In the genomic region with DNA sequence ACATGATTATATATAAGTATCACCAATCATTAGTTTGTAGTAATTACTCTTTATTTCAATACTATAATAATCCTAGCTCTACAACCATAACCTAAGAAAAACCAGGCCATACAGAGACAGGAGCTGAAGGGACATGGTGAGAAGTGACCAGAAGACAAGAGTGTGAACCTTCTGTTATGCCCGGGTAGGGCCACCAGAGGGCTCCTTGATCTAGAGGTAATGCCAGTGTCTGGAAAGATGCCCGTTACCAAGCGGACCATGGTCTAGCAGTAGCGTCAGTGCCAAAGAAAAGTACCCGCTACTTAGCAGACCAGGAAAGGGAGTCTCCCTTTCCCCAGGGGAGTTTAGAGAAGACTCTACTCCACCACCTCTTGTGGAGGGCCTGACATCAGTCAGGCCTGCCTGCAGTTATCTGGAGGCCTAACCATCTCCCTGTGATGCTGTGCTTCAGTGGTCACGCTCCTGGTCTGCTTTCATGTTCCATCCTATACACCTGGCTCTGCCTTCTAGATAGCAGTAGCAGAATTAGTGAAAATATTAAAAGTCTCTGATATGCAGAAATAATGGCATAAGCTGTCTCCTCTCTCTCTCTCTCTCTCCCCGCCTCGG, we compare ENCODE assay signal across 10 cellular contexts. TPM values are rescaled to one million over a fixed set of nuclear protein-coding genes. Genes with fewer than 3 reads are reported as not detected.
DNase-seq lines count a peak whose midpoint lies in the region; FAIRE-seq and TF ChIP-seq lines count a peak whose summit lies in the region.
"Not testable (repeated sequence)": the region's sequence is repeated elsewhere in the genome, so short reads cannot be mapped to it uniquely, and the experiment has no call there.
"Had no signal": no experiment of that assay in that cellular context is flagged by ENCODE, and none has a peak within 500 bp of the region (broad histone marks: within the 10 kb centered on the region; RNA-seq: fewer than 3 reads in every experiment).

No MANE protein-coding gene starts in this region.

- dilution Hi-C loops in endothelial cell of umbilical vein (cut with MboI; ENCODE audit: extremely low pct_ligation_motif_present, low sequenced_read_pairs): not testable (repeated sequence)

- CTCF ChIA-PET in activated CD4-positive, alpha-beta memory T cell treated with anti-CD3 and anti-CD28 coated beads for 36 hours (lab: Charles Lee): interaction anchor here (1.2 kb wide), 1 partner anchor 13 kb away, joined by 3 read pairs; no protein-coding TSS in a partner anchor
- CTCF ChIA-PET in endothelial cell of umbilical vein (lab: Charles Lee): interaction anchor here (0.7 to 2.6 kb wide), 17 partner anchors 9 to 753 kb away, joined by 3 to 13 read pairs (median 4); no protein-coding TSS in a partner anchor

- intact Hi-C loops in activated CD4-positive, alpha-beta memory T cell treated with anti-CD3 and anti-CD28 coated beads for 36 hours (cut with micrococcal nuclease): not testable (repeated sequence)
- intact Hi-C loops in endothelial cell of umbilical vein (cut with micrococcal nuclease): loop anchor here (5.0 to 10.0 kb wide), 4 partner anchors 70 to 757 kb away; no protein-coding TSS in a partner anchor

- BruUV-seq in endothelial cell of umbilical vein (replicated peaks; lab: Mats Ljungman, UMichigan): not testable (repeated sequence)

- H3K9me3 Mint-ChIP-seq in activated CD4-positive, alpha-beta memory T cell treated with anti-CD3 and anti-CD28 coated beads for 36 hours: peaks cover 13% of the 10 kb centered on the region

- H3K4me3 ChIP-seq in HAP-1; Peyer's patch; endothelial cell of umbilical vein (replicated peaks in 1 of 3; ENCODE audit: insufficient read depth in 1 of 3, low read depth in 1 of 3, low read length in 3 of 3): not testable (repeated sequence)

- H3K9me1 ChIP-seq in endothelial cell of umbilical vein (replicated peaks; ENCODE audit: control insufficient read depth, extremely low read depth, insufficient read depth, low read length): not testable (repeated sequence)

- H3K4me1 ChIP-seq in HAP-1; Peyer's patch; endothelial cell of umbilical vein (ENCODE audit: control insufficient read depth, extremely low read depth, insufficient read depth, low read length): not testable (repeated sequence)

- not testable (repeated sequence) for H3K9ac ChIP-seq in endothelial cell of umbilical vein (replicated peaks; ENCODE audit: extremely low read depth, insufficient read depth, low read length)

- TF ChIP-seq POLR2A in Peyer's patch (IDR thresholded peaks at IDR 0.05); endothelial cell of umbilical vein (IDR thresholded peaks at IDR 0.05; ENCODE audit: low read depth, low read length): not testable (repeated sequence)

- not testable (repeated sequence) for H3K36me3 Mint-ChIP-seq in activated CD4-positive, alpha-beta memory T cell treated with anti-CD3 and anti-CD28 coated beads for 36 hours

- POLR2A ChIA-PET in activated CD4-positive, alpha-beta memory T cell treated with anti-CD3 and anti-CD28 coated beads for 36 hours (lab: Charles Lee); endothelial cell of umbilical vein (lab: Charles Lee): not testable (repeated sequence)

- H3K4me2 ChIP-seq in endothelial cell of umbilical vein (ENCODE audit: insufficient read depth, low read length): not testable (repeated sequence)

- FAIRE-seq in endothelial cell of umbilical vein (lab: Jason Lieb, UNC): peak; percentile 37

- not testable (repeated sequence) for H3K27me3 Mint-ChIP-seq in activated CD4-positive, alpha-beta memory T cell treated with anti-CD3 and anti-CD28 coated beads for 36 hours

- H3K27ac ChIP-seq in Peyer's patch; endothelial cell of umbilical vein (ENCODE audit: insufficient read depth, low read depth, low read length): not testable (repeated sequence)

- H2AFZ ChIP-seq in endothelial cell of umbilical vein (ENCODE audit: low read depth, low read length): not testable (repeated sequence)

- H3K79me2 ChIP-seq in endothelial cell of umbilical vein (ENCODE audit: control insufficient read depth, insufficient read depth, low read length): not testable (repeated sequence)

- not testable (repeated sequence) for H4K20me1 ChIP-seq in endothelial cell of umbilical vein (replicated peaks; ENCODE audit: control insufficient read depth, extremely low read depth, insufficient read depth, low read length)

- not testable (repeated sequence) for H3K36me3 ChIP-seq in HAP-1 (replicated peaks); Peyer's patch; endothelial cell of umbilical vein (ENCODE audit: control insufficient read depth in 2 of 2, extremely low read depth in 1 of 2, insufficient read depth in 2 of 2, low read length in 2 of 2)

- TF ChIP-seq CTCF in Peyer's patch (IDR thresholded peaks at IDR 0.05): peak in 4 of 6 experiments; percentile 21 to 38 (median 36)
- peak; percentile 19 to 46 for TF ChIP-seq CTCF in endothelial cell of umbilical vein (IDR thresholded peaks at IDR 0.05; ENCODE audit: extremely low read depth in 1 of 2, insufficient read depth in 1 of 2, low read depth in 1 of 2, low read length in 2 of 2)

- peak; percentile 59 for DNase-seq in DMS53 treated with DMSO at 0.1 percent for 48 hours (lab: John Stamatoyannopoulos, UW; ENCODE audit: unreplicated experiment)
- peak; percentile 5 to 71 for DNase-seq in HAP-1 (ENCODE audit: low spot score in 2 of 2)
- DNase-seq in NCI-H1092 (lab: John Stamatoyannopoulos, UW): peak; percentile 27
- peak in 1 of 3 donors; percentile 58 for DNase-seq in Peyer's patch
- peak; percentile 31 for DNase-seq in activated CD4-positive, alpha-beta memory T cell treated with anti-CD3 and anti-CD28 coated beads for 36 hours
- peak; percentile 40 for DNase-seq in endothelial cell of umbilical vein (ENCODE audit: low read depth, low spot score)
- peak; percentile 69 for DNase-seq in kidney tubule cell (ENCODE audit: low spot score)
- DNase-seq in superior temporal gyrus (ENCODE audit: extremely low spot score): peak; percentile 12

- H3K4me3 Mint-ChIP-seq in activated CD4-positive, alpha-beta memory T cell treated with anti-CD3 and anti-CD28 coated beads for 36 hours: not testable (repeated sequence)

- in situ Hi-C loops in HAP-1 (cut with MboI; ENCODE audit: low sequenced_read_pairs): not testable (repeated sequence)

- not testable (repeated sequence) for H3K27ac Mint-ChIP-seq in activated CD4-positive, alpha-beta memory T cell treated with anti-CD3 and anti-CD28 coated beads for 36 hours

- H3K4me1 Mint-ChIP-seq in activated CD4-positive, alpha-beta memory T cell treated with anti-CD3 and anti-CD28 coated beads for 36 hours (ENCODE audit: low read depth): not testable (repeated sequence)

- not testable (repeated sequence) for H3K27me3 ChIP-seq in HAP-1 (ENCODE audit: low read depth); Peyer's patch
- peaks cover 5 to 17% of the 10 kb centered on the region in 2 experiments for H3K27me3 ChIP-seq in endothelial cell of umbilical vein (ENCODE audit: control insufficient read depth in 2 of 2, insufficient read depth in 2 of 2, low read length in 2 of 2)

- not testable (repeated sequence) for H3K9me3 ChIP-seq in HAP-1; Peyer's patch; endothelial cell of umbilical vein (replicated peaks; ENCODE audit: control insufficient read depth, insufficient read depth, low read length)

RNA-seq across cellular contexts. Expression of a gene that starts 18.7 kb away (rescaled TPM):
- total RNA-seq in Peyer's patch (not detected), endothelial cell of umbilical vein (not detected in 2 replicates)
- total RNA-seq in activated CD4-positive, alpha-beta memory T cell treated with anti-CD3 and anti-CD28 coated beads for 36 hours: not detected
- not detected in 2 replicates for polyA plus RNA-seq in endothelial cell of umbilical vein
- not detected in 2 replicates for polyA plus RNA-seq in endothelial cell of umbilical vein (2011; cell fraction: cytosol; rRNA removed)
- polyA plus RNA-seq in endothelial cell of umbilical vein (2011; cell fraction: nucleus; rRNA removed): not detected in 2 replicates
- polyA plus RNA-seq in endothelial cell of umbilical vein (2012): not detected in 2 replicates
- not detected in 2 replicates for polyA minus RNA-seq in endothelial cell of umbilical vein
- not detected for polyA minus RNA-seq in endothelial cell of umbilical vein (2011; cell fraction: cytosol; rRNA and poly(A)+ RNA removed)
- polyA minus RNA-seq in endothelial cell of umbilical vein (2011; cell fraction: nucleus; rRNA and poly(A)+ RNA removed): not detected in 2 replicates
- total RNA-seq: activated T-helper 2 cell treated with anti-CD3 and anti-CD28 coated beads, Interferon-gamma antibody, Interleukin-2, Interleukin-4, amounts not matched to agents 10 μg/mL and 5 μg/mL and 100 μg/mL, durations not matched to agents 14 hours and 24 hours and 36 hours; suprapubic skin had no signal

RNA-seq across cellular contexts. Expression of a gene that starts 42.3 kb away (rescaled TPM):
- total RNA-seq in Peyer's patch (1 to 10 TPM; 3.3 to 9.8 (median 4.0) TPM), endothelial cell of umbilical vein (not detected in 2 replicates)
- total RNA-seq in activated CD4-positive, alpha-beta memory T cell treated with anti-CD3 and anti-CD28 coated beads for 36 hours: not detected
- not detected in 2 replicates for polyA plus RNA-seq in endothelial cell of umbilical vein
- polyA plus RNA-seq in endothelial cell of umbilical vein (2011; cell fraction: cytosol; rRNA removed): not detected in 2 replicates
- not detected in 2 replicates for polyA plus RNA-seq in endothelial cell of umbilical vein (2011; cell fraction: nucleus; rRNA removed)
- polyA plus RNA-seq in endothelial cell of umbilical vein (2012): not detected in 2 replicates
- not detected in 2 replicates for polyA minus RNA-seq in endothelial cell of umbilical vein
- 0.51 TPM for polyA minus RNA-seq in endothelial cell of umbilical vein (2011; cell fraction: cytosol; rRNA and poly(A)+ RNA removed)
- not detected in 2 replicates for polyA minus RNA-seq in endothelial cell of umbilical vein (2011; cell fraction: nucleus; rRNA and poly(A)+ RNA removed)
- total RNA-seq: activated T-helper 2 cell treated with anti-CD3 and anti-CD28 coated beads, Interferon-gamma antibody, Interleukin-2, Interleukin-4, amounts not matched to agents 10 μg/mL and 5 μg/mL and 100 μg/mL, durations not matched to agents 14 hours and 24 hours and 36 hours had no signal
